ENCODE assay signal across 1 cellular context in the genomic region with DNA sequence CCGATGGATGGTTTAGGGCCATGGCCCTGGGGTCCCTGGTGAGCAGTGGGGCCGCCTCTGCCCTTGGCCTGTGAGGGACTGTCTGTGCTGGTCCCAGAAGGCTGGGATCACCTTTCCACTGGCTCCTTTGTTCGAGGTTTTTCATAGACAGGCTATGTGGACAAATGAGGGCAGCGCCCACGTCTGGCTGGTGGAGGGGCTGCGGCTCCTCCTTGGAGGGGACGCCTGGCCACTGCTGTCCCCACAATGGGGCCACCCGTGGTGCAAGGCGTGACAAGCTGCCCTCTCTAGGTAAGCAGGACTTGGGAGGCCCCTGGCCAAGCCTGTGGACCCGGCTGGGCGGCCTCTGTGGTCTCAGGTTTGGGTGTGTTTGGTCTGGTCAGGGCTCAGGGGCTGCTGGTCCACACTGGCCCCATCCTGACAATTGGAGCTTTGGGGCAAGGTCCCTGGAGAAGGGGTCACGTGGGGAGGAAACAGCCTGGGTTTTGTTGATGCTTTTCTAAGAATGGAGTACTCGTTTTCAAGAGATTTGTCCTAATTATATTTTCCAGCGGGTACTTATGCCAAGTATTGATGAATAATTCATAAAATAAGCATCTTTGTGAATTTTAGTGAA.
TF ChIP-seq lines count a peak whose summit lies in the region.

No MANE protein-coding gene starts in this region.

TF ChIP-seq in HepG2, 621 proteins besides CTCF, POLR2A, EP300 and RAD21 (continued from another document and continues in another):
- TF ChIP-seq, protein P1, sequence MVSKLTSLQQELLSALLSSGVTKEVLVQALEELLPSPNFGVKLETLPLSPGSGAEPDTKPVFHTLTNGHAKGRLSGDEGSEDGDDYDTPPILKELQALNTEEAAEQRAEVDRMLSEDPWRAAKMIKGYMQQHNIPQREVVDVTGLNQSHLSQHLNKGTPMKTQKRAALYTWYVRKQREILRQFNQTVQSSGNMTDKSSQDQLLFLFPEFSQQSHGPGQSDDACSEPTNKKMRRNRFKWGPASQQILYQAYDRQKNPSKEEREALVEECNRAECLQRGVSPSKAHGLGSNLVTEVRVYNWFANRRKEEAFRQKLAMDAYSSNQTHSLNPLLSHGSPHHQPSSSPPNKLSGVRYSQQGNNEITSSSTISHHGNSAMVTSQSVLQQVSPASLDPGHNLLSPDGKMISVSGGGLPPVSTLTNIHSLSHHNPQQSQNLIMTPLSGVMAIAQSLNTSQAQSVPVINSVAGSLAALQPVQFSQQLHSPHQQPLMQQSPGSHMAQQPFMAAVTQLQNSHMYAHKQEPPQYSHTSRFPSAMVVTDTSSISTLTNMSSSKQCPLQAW (CRISPR knock-in tag; IDR thresholded peaks at IDR 0.05) = peak; percentile 33; the same call in 1 of the 2 replicates
- TF ChIP-seq PCBP1 (IDR thresholded peaks at IDR 0.05; ENCODE audit: borderline replicate concordance, low read depth, low read length) (no peak), HNF4A (CRISPR knock-in tag; IDR thresholded peaks at IDR 0.05) (peak; percentile 39; the same call in 1 of the 2 replicates), PAX8 (CRISPR knock-in tag; IDR thresholded peaks at IDR 0.05; ENCODE audit: borderline replicate concordance) (no peak), ZNF713 (CRISPR knock-in tag; IDR thresholded peaks at IDR 0.05) (no peak), ZNF879 (CRISPR knock-in tag; IDR thresholded peaks at IDR 0.05) (no peak), TCF12 (IDR thresholded peaks at IDR 0.05) (no peak), TCF12 (CRISPR knock-in tag; IDR thresholded peaks at IDR 0.05) (no peak), ZNF883 (CRISPR knock-in tag; IDR thresholded peaks at IDR 0.05; ENCODE audit: not compliant biosample characterization) (no peak), SYNCRIP (IDR thresholded peaks at IDR 0.05; ENCODE audit: insufficient read depth, low read depth, low read length) (no peak), NFATC3 (CRISPR knock-in tag; IDR thresholded peaks at IDR 0.05) (no peak), CEBPB (IDR thresholded peaks at IDR 0.05; ENCODE audit: borderline replicate concordance, low read depth, low read length) (no peak), ZFP1 (CRISPR knock-in tag; IDR thresholded peaks at IDR 0.05) (no peak), TRIM24 (CRISPR knock-in tag; IDR thresholded peaks at IDR 0.05) (no peak), ZNF282 (IDR thresholded peaks at IDR 0.05; ENCODE audit: partially characterized antibody) (no peak), ARID2 (CRISPR knock-in tag; IDR thresholded peaks at IDR 0.05; ENCODE audit: borderline replicate concordance) (no peak), GZF1 (CRISPR knock-in tag; IDR thresholded peaks at IDR 0.05) (no peak), ZNF33A (CRISPR knock-in tag; IDR thresholded peaks at IDR 0.05; ENCODE audit: borderline replicate concordance) (no peak), DNMT3B (CRISPR knock-in tag; conservative IDR thresholded peaks at IDR 0.05) (no peak), MAZ (IDR thresholded peaks at IDR 0.05; ENCODE audit: borderline replicate concordance, low read depth, low read length) (no peak), MAZ (CRISPR knock-in tag; IDR thresholded peaks at IDR 0.05; ENCODE audit: low read depth) (peak; percentile 41; the same call in 1 of the 2 replicates), CHCHD3 (CRISPR knock-in tag; IDR thresholded peaks at IDR 0.05) (no peak), KDM3A (CRISPR knock-in tag; IDR thresholded peaks at IDR 0.05; ENCODE audit: low read depth) (no peak), ZNF547 (CRISPR knock-in tag; IDR thresholded peaks at IDR 0.05) (no peak), MED1 (CRISPR knock-in tag; IDR thresholded peaks at IDR 0.05) (0 out of 2 replicates have a peak, but pooled peaks have one; percentile 14), GPN1 (CRISPR knock-in tag; IDR thresholded peaks at IDR 0.05; ENCODE audit: borderline replicate concordance) (no peak), HDAC6 (IDR thresholded peaks at IDR 0.05; ENCODE audit: low read depth, low read length) (no peak)
- TF ChIP-seq, protein P2, sequence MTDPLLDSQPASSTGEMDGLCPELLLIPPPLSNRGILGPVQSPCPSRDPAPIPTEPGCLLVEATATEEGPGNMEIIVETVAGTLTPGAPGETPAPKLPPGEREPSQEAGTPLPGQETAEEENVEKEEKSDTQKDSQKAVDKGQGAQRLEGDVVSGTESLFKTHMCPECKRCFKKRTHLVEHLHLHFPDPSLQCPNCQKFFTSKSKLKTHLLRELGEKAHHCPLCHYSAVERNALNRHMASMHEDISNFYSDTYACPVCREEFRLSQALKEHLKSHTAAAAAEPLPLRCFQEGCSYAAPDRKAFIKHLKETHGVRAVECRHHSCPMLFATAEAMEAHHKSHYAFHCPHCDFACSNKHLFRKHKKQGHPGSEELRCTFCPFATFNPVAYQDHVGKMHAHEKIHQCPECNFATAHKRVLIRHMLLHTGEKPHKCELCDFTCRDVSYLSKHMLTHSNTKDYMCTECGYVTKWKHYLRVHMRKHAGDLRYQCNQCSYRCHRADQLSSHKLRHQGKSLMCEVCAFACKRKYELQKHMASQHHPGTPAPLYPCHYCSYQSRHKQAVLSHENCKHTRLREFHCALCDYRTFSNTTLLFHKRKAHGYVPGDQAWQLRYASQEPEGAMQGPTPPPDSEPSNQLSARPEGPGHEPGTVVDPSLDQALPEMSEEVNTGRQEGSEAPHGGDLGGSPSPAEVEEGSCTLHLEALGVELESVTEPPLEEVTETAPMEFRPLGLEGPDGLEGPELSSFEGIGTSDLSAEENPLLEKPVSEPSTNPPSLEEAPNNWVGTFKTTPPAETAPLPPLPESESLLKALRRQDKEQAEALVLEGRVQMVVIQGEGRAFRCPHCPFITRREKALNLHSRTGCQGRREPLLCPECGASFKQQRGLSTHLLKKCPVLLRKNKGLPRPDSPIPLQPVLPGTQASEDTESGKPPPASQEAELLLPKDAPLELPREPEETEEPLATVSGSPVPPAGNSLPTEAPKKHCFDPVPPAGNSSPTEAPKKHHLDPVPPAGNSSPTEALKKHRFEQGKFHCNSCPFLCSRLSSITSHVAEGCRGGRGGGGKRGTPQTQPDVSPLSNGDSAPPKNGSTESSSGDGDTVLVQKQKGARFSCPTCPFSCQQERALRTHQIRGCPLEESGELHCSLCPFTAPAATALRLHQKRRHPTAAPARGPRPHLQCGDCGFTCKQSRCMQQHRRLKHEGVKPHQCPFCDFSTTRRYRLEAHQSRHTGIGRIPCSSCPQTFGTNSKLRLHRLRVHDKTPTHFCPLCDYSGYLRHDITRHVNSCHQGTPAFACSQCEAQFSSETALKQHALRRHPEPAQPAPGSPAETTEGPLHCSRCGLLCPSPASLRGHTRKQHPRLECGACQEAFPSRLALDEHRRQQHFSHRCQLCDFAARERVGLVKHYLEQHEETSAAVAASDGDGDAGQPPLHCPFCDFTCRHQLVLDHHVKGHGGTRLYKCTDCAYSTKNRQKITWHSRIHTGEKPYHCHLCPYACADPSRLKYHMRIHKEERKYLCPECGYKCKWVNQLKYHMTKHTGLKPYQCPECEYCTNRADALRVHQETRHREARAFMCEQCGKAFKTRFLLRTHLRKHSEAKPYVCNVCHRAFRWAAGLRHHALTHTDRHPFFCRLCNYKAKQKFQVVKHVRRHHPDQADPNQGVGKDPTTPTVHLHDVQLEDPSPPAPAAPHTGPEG (CRISPR knock-in tag; IDR thresholded peaks at IDR 0.05) = no peak
- TF ChIP-seq, protein P3, sequence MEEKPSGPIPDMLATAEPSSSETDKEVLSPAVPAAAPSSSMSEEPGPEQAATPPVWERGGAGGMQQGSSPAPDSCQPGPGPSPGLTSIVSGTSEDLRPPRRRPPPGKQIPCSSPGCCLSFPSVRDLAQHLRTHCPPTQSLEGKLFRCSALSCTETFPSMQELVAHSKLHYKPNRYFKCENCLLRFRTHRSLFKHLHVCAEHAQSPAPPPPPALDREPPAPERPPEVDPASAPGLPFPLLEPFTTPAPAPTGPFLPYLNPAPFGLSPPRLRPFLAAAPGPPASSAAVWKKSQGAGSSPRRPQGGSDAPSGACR (CRISPR knock-in tag; IDR thresholded peaks at IDR 0.05) = no peak
- TF ChIP-seq, protein P4, sequence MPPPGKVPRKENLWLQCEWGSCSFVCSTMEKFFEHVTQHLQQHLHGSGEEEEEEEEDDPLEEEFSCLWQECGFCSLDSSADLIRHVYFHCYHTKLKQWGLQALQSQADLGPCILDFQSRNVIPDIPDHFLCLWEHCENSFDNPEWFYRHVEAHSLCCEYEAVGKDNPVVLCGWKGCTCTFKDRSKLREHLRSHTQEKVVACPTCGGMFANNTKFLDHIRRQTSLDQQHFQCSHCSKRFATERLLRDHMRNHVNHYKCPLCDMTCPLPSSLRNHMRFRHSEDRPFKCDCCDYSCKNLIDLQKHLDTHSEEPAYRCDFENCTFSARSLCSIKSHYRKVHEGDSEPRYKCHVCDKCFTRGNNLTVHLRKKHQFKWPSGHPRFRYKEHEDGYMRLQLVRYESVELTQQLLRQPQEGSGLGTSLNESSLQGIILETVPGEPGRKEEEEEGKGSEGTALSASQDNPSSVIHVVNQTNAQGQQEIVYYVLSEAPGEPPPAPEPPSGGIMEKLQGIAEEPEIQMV (CRISPR knock-in tag; IDR thresholded peaks at IDR 0.05; ENCODE audit: low read depth) = no peak
- TF ChIP-seq, protein P5, sequence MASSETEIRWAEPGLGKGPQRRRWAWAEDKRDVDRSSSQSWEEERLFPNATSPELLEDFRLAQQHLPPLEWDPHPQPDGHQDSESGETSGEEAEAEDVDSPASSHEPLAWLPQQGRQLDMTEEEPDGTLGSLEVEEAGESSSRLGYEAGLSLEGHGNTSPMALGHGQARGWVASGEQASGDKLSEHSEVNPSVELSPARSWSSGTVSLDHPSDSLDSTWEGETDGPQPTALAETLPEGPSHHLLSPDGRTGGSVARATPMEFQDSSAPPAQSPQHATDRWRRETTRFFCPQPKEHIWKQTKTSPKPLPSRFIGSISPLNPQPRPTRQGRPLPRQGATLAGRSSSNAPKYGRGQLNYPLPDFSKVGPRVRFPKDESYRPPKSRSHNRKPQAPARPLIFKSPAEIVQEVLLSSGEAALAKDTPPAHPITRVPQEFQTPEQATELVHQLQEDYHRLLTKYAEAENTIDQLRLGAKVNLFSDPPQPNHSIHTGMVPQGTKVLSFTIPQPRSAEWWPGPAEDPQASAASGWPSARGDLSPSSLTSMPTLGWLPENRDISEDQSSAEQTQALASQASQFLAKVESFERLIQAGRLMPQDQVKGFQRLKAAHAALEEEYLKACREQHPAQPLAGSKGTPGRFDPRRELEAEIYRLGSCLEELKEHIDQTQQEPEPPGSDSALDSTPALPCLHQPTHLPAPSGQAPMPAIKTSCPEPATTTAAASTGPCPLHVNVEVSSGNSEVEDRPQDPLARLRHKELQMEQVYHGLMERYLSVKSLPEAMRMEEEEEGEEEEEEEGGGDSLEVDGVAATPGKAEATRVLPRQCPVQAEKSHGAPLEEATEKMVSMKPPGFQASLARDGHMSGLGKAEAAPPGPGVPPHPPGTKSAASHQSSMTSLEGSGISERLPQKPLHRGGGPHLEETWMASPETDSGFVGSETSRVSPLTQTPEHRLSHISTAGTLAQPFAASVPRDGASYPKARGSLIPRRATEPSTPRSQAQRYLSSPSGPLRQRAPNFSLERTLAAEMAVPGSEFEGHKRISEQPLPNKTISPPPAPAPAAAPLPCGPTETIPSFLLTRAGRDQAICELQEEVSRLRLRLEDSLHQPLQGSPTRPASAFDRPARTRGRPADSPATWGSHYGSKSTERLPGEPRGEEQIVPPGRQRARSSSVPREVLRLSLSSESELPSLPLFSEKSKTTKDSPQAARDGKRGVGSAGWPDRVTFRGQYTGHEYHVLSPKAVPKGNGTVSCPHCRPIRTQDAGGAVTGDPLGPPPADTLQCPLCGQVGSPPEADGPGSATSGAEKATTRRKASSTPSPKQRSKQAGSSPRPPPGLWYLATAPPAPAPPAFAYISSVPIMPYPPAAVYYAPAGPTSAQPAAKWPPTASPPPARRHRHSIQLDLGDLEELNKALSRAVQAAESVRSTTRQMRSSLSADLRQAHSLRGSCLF (CRISPR knock-in tag; IDR thresholded peaks at IDR 0.05; ENCODE audit: borderline replicate concordance) = no peak
- TF ChIP-seq, protein P6, sequence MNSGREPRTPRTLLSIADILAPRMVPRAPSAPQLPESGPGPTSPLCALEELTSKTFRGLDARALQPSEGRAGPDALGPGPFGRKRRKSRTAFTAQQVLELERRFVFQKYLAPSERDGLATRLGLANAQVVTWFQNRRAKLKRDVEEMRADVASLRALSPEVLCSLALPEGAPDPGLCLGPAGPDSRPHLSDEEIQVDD (CRISPR knock-in tag; IDR thresholded peaks at IDR 0.05; ENCODE audit: borderline replicate concordance) = no peak
- TF ChIP-seq, protein P7, sequence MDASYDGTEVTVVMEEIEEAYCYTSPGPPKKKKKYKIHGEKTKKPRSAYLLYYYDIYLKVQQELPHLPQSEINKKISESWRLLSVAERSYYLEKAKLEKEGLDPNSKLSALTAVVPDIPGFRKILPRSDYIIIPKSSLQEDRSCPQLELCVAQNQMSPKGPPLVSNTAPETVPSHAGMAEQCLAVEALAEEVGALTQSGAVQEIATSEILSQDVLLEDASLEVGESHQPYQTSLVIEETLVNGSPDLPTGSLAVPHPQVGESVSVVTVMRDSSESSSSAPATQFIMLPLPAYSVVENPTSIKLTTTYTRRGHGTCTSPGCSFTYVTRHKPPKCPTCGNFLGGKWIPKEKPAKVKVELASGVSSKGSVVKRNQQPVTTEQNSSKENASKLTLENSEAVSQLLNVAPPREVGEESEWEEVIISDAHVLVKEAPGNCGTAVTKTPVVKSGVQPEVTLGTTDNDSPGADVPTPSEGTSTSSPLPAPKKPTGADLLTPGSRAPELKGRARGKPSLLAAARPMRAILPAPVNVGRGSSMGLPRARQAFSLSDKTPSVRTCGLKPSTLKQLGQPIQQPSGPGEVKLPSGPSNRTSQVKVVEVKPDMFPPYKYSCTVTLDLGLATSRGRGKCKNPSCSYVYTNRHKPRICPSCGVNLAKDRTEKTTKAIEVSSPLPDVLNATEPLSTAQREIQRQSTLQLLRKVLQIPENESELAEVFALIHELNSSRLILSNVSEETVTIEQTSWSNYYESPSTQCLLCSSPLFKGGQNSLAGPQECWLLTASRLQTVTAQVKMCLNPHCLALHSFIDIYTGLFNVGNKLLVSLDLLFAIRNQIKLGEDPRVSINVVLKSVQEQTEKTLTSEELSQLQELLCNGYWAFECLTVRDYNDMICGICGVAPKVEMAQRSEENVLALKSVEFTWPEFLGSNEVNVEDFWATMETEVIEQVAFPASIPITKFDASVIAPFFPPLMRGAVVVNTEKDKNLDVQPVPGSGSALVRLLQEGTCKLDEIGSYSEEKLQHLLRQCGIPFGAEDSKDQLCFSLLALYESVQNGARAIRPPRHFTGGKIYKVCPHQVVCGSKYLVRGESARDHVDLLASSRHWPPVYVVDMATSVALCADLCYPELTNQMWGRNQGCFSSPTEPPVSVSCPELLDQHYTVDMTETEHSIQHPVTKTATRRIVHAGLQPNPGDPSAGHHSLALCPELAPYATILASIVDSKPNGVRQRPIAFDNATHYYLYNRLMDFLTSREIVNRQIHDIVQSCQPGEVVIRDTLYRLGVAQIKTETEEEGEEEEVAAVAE (CRISPR knock-in tag; IDR thresholded peaks at IDR 0.05; ENCODE audit: borderline replicate concordance) = no peak
- TF ChIP-seq, protein P8, sequence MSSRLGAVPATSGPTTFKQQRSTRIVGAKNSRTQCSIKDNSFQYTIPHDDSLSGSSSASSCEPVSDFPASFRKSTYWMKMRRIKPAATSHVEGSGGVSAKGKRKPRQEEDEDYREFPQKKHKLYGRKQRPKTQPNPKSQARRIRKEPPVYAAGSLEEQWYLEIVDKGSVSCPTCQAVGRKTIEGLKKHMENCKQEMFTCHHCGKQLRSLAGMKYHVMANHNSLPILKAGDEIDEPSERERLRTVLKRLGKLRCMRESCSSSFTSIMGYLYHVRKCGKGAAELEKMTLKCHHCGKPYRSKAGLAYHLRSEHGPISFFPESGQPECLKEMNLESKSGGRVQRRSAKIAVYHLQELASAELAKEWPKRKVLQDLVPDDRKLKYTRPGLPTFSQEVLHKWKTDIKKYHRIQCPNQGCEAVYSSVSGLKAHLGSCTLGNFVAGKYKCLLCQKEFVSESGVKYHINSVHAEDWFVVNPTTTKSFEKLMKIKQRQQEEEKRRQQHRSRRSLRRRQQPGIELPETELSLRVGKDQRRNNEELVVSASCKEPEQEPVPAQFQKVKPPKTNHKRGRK (CRISPR knock-in tag; IDR thresholded peaks at IDR 0.05) = no peak
